Comparison of ENCODE assay signal across 8 cellular contexts in the genomic region with DNA sequence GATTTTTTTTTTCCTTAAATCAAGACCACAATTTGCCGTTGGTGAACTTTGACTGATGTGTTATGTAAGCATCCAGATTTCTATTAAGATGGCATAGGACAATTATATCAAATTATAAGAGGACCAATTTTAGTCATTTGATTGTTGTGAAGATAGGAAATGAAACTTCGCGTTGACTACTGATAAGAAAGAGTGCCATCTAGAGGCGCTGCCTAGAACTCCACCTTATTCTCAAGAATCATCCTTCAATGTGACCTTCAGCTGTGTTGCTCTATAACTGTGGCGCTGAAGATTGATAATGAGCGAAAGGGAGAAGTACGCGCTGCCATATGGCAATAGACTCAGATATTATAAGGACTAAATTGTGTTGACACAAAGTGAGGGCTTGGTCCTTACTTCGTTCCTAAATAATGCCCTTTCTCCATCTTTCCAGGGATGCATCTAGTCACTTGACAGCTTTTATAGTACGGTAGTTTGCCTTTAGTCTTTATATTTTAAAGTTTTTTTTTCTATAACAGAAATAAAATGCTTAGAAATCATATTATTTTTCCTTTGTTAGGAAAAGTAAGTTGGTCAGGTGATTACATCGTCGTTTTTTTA.
DNase-seq lines count a peak whose midpoint lies in the region; ATAC-seq and TF ChIP-seq lines count a peak whose summit lies in the region.

No MANE protein-coding gene starts in this region.

- H3K27ac Mint-ChIP-seq in activated naive CD8-positive, alpha-beta T cell treated with anti-CD3 and anti-CD28 coated beads, Interleukin-2, amount 50 U/mL, for 24 hours, result no peak overlapping the region

- CTCF ChIA-PET in GM10248 (lab: Yijun Ruan, JAX), result interaction anchor here (0.5 to 5.8 kb wide), 6 partner anchors 11 to 595 kb away, joined by 3 to 33 read pairs (median 6); no protein-coding TSS in a partner anchor

- H3K27me3 Mint-ChIP-seq in activated naive CD8-positive, alpha-beta T cell treated with anti-CD3 and anti-CD28 coated beads, Interleukin-2, amount 50 U/mL, for 24 hours, result no peaks in the 10 kb centered on the region

- no peaks in the 10 kb centered on the region for H3K36me3 Mint-ChIP-seq in activated naive CD8-positive, alpha-beta T cell treated with anti-CD3 and anti-CD28 coated beads, Interleukin-2, amount 50 U/mL, for 24 hours (ENCODE audit: low read depth)

- ATAC-seq in HG03354 (IDR thresholded peaks at IDR 0.05; ENCODE audit: poor library complexity, severe bottlenecking, unreplicated experiment), result peak; percentile 88
- ATAC-seq in activated naive CD8-positive, alpha-beta T cell treated with anti-CD3 and anti-CD28 coated beads, Interleukin-2, amount 50 U/mL, for 24 hours, result no peak

- POLR2A ChIA-PET in GM10248 (lab: Yijun Ruan, JAX), result no interaction called here

- peaks cover 9% of the 10 kb centered on the region for H3K4me1 Mint-ChIP-seq in activated naive CD8-positive, alpha-beta T cell treated with anti-CD3 and anti-CD28 coated beads, Interleukin-2, amount 50 U/mL, for 24 hours

- DNase-seq in A172 (ENCODE audit: low spot score), result peak; percentile 32
- DNase-seq in GM10248 (ENCODE audit: extremely low spot score), result no peak
- peak; percentile 65 for DNase-seq in NCI-H69 (lab: John Stamatoyannopoulos, UW)
- DNase-seq in activated naive CD8-positive, alpha-beta T cell treated with anti-CD3 and anti-CD28 coated beads, Interleukin-2, amount 50 U/mL, for 24 hours, result peak; percentile 49
- DNase-seq in iPS-NIHi7 (ENCODE audit: extremely low spot score), result peak; percentile 38
- DNase-seq in stimulated activated CD4-positive, alpha-beta T cell treated with anti-CD3 and anti-CD28 coated beads, Interleukin-2, amount 100 ng/mL, for 24 hours, result peak; percentile 27 to 31
- no peak for DNase-seq in 8988T

- TF ChIP-seq CTCF in GM10248 (IDR thresholded peaks at IDR 0.05; ENCODE audit: control extremely low read depth, extremely low read depth, low read depth, missing control alignments), result peak; percentile 57

- peaks cover 6% of the 10 kb centered on the region for H3K9me3 Mint-ChIP-seq in activated naive CD8-positive, alpha-beta T cell treated with anti-CD3 and anti-CD28 coated beads, Interleukin-2, amount 50 U/mL, for 24 hours

- H3K4me3 Mint-ChIP-seq in activated naive CD8-positive, alpha-beta T cell treated with anti-CD3 and anti-CD28 coated beads, Interleukin-2, amount 50 U/mL, for 24 hours, result no peak overlapping the region

Comparison
In these comparisons a context has a peak if more than half of its experiments do, and no peak if none do; other contexts are left out.
1. DNase-seq: peak in A172 (single experiment), NCI-H69 (single experiment), activated naive CD8-positive, alpha-beta T cell treated with anti-CD3 and anti-CD28 coated beads, Interleukin-2, amount 50 U/mL, for 24 hours (single experiment), iPS-NIHi7 (single experiment) and stimulated activated CD4-positive, alpha-beta T cell treated with anti-CD3 and anti-CD28 coated beads, Interleukin-2, amount 100 ng/mL, for 24 hours (2 of 2); none in GM10248 (single experiment) and 8988T (single experiment).